1 cellular context compared by ENCODE assay signal in the genomic region with DNA sequence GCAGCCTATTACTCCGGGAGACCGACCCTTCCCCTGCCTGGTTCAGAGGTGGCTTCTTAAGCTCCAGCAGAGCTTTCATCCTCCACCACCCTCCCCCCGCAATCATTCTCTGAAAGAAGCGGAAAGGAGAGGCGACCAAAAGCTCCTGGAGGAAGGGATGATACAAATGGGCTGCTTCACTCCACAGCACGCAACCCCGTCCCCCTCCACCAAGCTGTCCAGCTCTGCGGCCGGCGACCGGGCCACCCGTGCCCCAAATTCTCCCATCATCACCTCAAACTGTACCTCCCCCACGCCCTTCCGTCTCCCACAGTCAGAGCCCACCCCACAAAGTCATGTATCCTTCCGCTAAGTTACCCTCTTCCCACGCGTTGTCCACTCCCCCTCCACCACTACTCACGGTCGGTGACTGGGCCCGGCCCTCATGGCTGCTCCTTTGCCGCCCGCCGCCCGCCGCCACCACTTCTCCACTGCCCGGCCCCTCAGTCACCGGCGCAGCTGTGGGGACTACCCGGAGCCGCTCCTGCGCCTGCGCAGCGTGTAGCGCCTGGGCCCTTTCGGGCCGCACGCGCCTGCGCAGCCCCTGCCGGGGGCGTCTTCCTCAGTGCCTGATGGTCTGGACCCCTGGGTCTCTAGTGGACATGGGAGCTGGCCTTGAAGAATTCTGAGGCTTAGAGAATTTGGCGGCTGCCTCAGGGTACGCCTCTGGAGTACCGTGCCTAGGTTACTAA.
TF ChIP-seq lines count a peak whose summit lies in the region.

Gene FAM222B, minus strand, starts transcription at position 509 of the 731 bp plus-strand sequence. CDS start 76,123 bp downstream, outside the sequence.

TF ChIP-seq in neural cell, 6 proteins besides CTCF, POLR2A, EP300 and RAD21 (continued from another document):
- TF ChIP-seq, protein P1, sequence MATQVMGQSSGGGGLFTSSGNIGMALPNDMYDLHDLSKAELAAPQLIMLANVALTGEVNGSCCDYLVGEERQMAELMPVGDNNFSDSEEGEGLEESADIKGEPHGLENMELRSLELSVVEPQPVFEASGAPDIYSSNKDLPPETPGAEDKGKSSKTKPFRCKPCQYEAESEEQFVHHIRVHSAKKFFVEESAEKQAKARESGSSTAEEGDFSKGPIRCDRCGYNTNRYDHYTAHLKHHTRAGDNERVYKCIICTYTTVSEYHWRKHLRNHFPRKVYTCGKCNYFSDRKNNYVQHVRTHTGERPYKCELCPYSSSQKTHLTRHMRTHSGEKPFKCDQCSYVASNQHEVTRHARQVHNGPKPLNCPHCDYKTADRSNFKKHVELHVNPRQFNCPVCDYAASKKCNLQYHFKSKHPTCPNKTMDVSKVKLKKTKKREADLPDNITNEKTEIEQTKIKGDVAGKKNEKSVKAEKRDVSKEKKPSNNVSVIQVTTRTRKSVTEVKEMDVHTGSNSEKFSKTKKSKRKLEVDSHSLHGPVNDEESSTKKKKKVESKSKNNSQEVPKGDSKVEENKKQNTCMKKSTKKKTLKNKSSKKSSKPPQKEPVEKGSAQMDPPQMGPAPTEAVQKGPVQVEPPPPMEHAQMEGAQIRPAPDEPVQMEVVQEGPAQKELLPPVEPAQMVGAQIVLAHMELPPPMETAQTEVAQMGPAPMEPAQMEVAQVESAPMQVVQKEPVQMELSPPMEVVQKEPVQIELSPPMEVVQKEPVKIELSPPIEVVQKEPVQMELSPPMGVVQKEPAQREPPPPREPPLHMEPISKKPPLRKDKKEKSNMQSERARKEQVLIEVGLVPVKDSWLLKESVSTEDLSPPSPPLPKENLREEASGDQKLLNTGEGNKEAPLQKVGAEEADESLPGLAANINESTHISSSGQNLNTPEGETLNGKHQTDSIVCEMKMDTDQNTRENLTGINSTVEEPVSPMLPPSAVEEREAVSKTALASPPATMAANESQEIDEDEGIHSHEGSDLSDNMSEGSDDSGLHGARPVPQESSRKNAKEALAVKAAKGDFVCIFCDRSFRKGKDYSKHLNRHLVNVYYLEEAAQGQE (IDR thresholded peaks at IDR 0.05; ENCODE audit: borderline replicate concordance), result peak; percentile 55
TF ChIP-seq in neural cell: peak in this region for 5.
